In genomic region chr20:16863315-16863714, GRCh38 we compare ENCODE assay signal across 1 cellular context.
TF ChIP-seq lines count a peak whose summit lies in the region.

No MANE protein-coding gene starts in this region.

TF ChIP-seq in WTC11, 78 proteins besides CTCF, POLR2A, EP300 and RAD21 (continued from another document):
- TF ChIP-seq PREB (CRISPR knock-in tag; IDR thresholded peaks at IDR 0.05; ENCODE audit: borderline replicate concordance) (no peak), ETV6 (CRISPR knock-in tag; IDR thresholded peaks at IDR 0.05) (no peak), ZNF423 (CRISPR knock-in tag; IDR thresholded peaks at IDR 0.05) (no peak), CBFB (CRISPR knock-in tag; IDR thresholded peaks at IDR 0.05; ENCODE audit: low read depth) (no peak), ZNF263 (CRISPR knock-in tag; IDR thresholded peaks at IDR 0.05; ENCODE audit: low read depth) (no peak), MXD4 (CRISPR knock-in tag; IDR thresholded peaks at IDR 0.05; ENCODE audit: borderline replicate concordance) (no peak), ATF1 (CRISPR knock-in tag; IDR thresholded peaks at IDR 0.05) (no peak), ATF3 (CRISPR knock-in tag; conservative IDR thresholded peaks at IDR 0.05) (no peak), ZBTB43 (CRISPR knock-in tag; IDR thresholded peaks at IDR 0.05) (no peak), JUN (CRISPR knock-in tag; IDR thresholded peaks at IDR 0.05) (no peak), ZNF425 (CRISPR knock-in tag; conservative IDR thresholded peaks at IDR 0.05) (no peak), HMGA2 (CRISPR knock-in tag; IDR thresholded peaks at IDR 0.05) (no peak), NR3C1 (CRISPR knock-in tag; conservative IDR thresholded peaks at IDR 0.05; ENCODE audit: low read depth) (no peak), MYBL2 (CRISPR knock-in tag; IDR thresholded peaks at IDR 0.05) (no peak)
